Comparison of ENCODE assay signal across 6 cellular contexts in the genomic region with DNA sequence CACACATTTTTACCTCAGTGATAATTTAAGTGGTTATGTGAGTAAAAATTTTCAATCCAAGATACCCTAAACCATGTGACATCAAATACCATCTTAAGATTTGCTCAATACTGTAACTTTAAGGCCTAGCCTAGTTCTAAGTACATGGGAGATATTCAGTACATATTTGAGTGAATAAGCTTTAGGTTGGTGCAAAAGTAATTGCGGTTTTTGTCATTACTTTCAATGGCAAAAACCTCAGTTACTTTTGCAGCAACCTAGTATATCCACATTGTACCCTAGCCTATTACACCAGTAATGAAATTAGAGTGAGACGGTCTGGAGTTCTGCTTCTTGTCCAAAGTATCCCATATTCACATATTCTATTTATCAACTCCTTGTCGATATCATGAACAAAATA.
"Had no signal": no experiment of that assay in that cellular context is flagged by ENCODE, and none has a peak within 500 bp of the region (broad histone marks: within the 10 kb centered on the region; RNA-seq: fewer than 3 reads in every experiment).

No MANE protein-coding gene starts in this region.

- FAIRE-seq: GM12891, GM12892, GM18507, GM19239 had no signal

- DNase-seq: GDM1, GF-D8 had no signal
